Comparison of ENCODE assay signal across 18 cellular contexts in the genomic region with DNA sequence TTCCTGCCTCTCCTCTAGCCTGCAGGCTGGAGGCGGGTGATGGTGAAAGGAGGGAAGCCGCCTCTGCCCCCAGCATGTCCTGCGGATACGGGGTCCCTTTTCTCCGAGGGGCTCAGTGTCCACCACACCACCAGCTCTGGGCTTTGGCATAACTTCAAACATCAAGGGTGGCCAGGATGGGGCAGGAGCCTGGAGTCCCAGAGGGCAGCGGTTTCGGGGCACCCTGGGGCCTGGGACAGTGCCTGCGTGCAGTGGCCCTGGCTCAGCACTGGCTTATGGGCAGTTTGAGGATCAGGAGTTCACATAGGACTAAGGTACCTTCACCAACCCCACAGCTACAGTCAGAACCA.
DNase-seq lines count a peak whose midpoint lies in the region; ATAC-seq and TF ChIP-seq lines count a peak whose summit lies in the region.
"Had no signal": no experiment of that assay in that cellular context is flagged by ENCODE, and none has a peak within 500 bp of the region (broad histone marks: within the 10 kb centered on the region; RNA-seq: fewer than 3 reads in every experiment).

No MANE protein-coding gene starts in this region.

- H2BK120ac ChIP-seq in IMR-90 (ENCODE audit: low read depth, low read length) (no peak overlapping the region), neuronal stem cell (ENCODE audit: low read depth, low read length) (no peak overlapping the region)

- H2AK9ac ChIP-seq in IMR-90 (replicated peaks; ENCODE audit: low read depth, low read length, poor library complexity) = peak overlapping the region; percentile 78

- no peak overlapping the region for H3K56ac ChIP-seq in IMR-90 (ENCODE audit: extremely low read depth, insufficient read depth, low read length)

- no peak overlapping the region for H3K4me3 ChIP-seq in heart right ventricle
- H3K4me3 ChIP-seq in IMR-90 (ENCODE audit: insufficient read depth, low read depth, low read length) = no peak overlapping the region
- H3K4me3 ChIP-seq in neuronal stem cell (ENCODE audit: low read length in 2 of 2) = peak overlapping the region in 1 of 2 donors; percentile 27
- no peak overlapping the region for H3K4me3 ChIP-seq in sigmoid colon
- H3K4me3 ChIP-seq: GM12878 had no signal

- dilution Hi-C loops in IMR-90 (cut with HindIII; ENCODE audit: low sequenced_read_pairs, unreplicated experiment) = no loop called here

- H3K4ac ChIP-seq in IMR-90 (ENCODE audit: low read depth, low read length) (no peak overlapping the region), neuronal stem cell (ENCODE audit: low read length) (no peak overlapping the region)

- no peak overlapping the region for H3K27ac Mint-ChIP-seq in activated naive CD4-positive, alpha-beta T cell treated with anti-CD3 and anti-CD28 coated beads, Interleukin-2, amount 50 U/mL, for 72 hours
- H3K27ac Mint-ChIP-seq in activated CD8-positive, alpha-beta T cell treated with anti-CD3 and anti-CD28 coated beads for 36 hours = no peak overlapping the region
- H3K27ac Mint-ChIP-seq: CD8-positive, alpha-beta T cell; HFFc6 had no signal

- peak overlapping the region; percentile 50 for H2BK12ac ChIP-seq in neuronal stem cell (ENCODE audit: low read length)

- H3K23ac ChIP-seq in IMR-90 (ENCODE audit: low read depth, low read length) = no peak overlapping the region
- H3K23ac ChIP-seq in neuronal stem cell (ENCODE audit: low read depth, low read length, poor library complexity) = no peak overlapping the region

- H2AFZ ChIP-seq in IMR-90 (replicated peaks; ENCODE audit: low read length, poor library complexity) (no peak overlapping the region), neuronal stem cell (ENCODE audit: low read length) (no peak overlapping the region)

- ATAC-seq in left cardiac atrium = no peak
- no peak for ATAC-seq in heart right ventricle
- no peak for ATAC-seq in IMR-90 (ENCODE audit: low read depth)
- ATAC-seq in activated naive CD4-positive, alpha-beta T cell treated with anti-CD3 and anti-CD28 coated beads, Interleukin-2, amount 50 U/mL, for 72 hours = no peak
- no peak for ATAC-seq in activated CD8-positive, alpha-beta T cell treated with anti-CD3 and anti-CD28 coated beads for 36 hours
- ATAC-seq in HG02678 (IDR thresholded peaks at IDR 0.05; ENCODE audit: unreplicated experiment) = no peak
- ATAC-seq: CD8-positive, alpha-beta T cell; GM12878; HCT116 had no signal

- H3K79me1 ChIP-seq in IMR-90 (ENCODE audit: low read depth in 1 of 2, low read length in 2 of 2) (no peaks in the 10 kb centered on the region), neuronal stem cell (ENCODE audit: low read depth, low read length) (no peaks in the 10 kb centered on the region)

- H3K9me3 Mint-ChIP-seq in activated naive CD4-positive, alpha-beta T cell treated with anti-CD3 and anti-CD28 coated beads, Interleukin-2, amount 50 U/mL, for 72 hours = peaks cover 0 to 3% of the 10 kb centered on the region in 2 donors
- no peaks in the 10 kb centered on the region for H3K9me3 Mint-ChIP-seq in activated CD8-positive, alpha-beta T cell treated with anti-CD3 and anti-CD28 coated beads for 36 hours
- H3K9me3 Mint-ChIP-seq: CD8-positive, alpha-beta T cell had no signal

- peaks cover 0 to 7% (median 0%) of the 10 kb centered on the region in 7 donors for H3K27me3 ChIP-seq in heart right ventricle
- peaks cover 36% of the 10 kb centered on the region for H3K27me3 ChIP-seq in IMR-90 (ENCODE audit: control insufficient read depth, insufficient read depth, low read length)
- H3K27me3 ChIP-seq in neuronal stem cell (ENCODE audit: control insufficient read depth in 3 of 3, insufficient read depth in 3 of 3, low read depth in 1 of 3, low read length in 3 of 3) = no peaks in the 10 kb centered on the region
- no peaks in the 10 kb centered on the region for H3K27me3 ChIP-seq in sigmoid colon

- H3K4me1 Mint-ChIP-seq in activated CD8-positive, alpha-beta T cell treated with anti-CD3 and anti-CD28 coated beads for 36 hours (ENCODE audit: low read depth) = no peaks in the 10 kb centered on the region

- H4K5ac ChIP-seq in IMR-90 (ENCODE audit: low read depth, low read length) = no peak overlapping the region

- H3K9me1 ChIP-seq in IMR-90 (ENCODE audit: insufficient read depth, low read length) = no peaks in the 10 kb centered on the region

- POLR2A ChIA-PET in IMR-90 (lab: Charles Lee; ENCODE audit: unreplicated experiment) = interaction anchor here (0.7 kb wide), 1 partner anchor 24 kb away, joined by 4 read pairs; no protein-coding TSS in a partner anchor
- POLR2A ChIA-PET in activated CD8-positive, alpha-beta T cell treated with anti-CD3 and anti-CD28 coated beads for 36 hours (lab: Charles Lee) = no interaction called here

- H3K4me1 ChIP-seq in heart right ventricle (peaks cover 0 to 31% (median under 1%) of the 10 kb centered on the region in 9 donors), IMR-90 (ENCODE audit: control insufficient read depth, insufficient read depth, low read length) (no peaks in the 10 kb centered on the region; the same call in 1 of the 2 replicates), neuronal stem cell (ENCODE audit: control insufficient read depth in 2 of 2, insufficient read depth in 1 of 2, low read depth in 1 of 2, low read length in 2 of 2) (no peaks in the 10 kb centered on the region), sigmoid colon (peaks cover 0 to 34% (median 25%) of the 10 kb centered on the region in 4 donors)

- no peak overlapping the region for H4K8ac ChIP-seq in IMR-90 (ENCODE audit: low read depth in 2 of 2, low read length in 2 of 2)
- H4K8ac ChIP-seq in neuronal stem cell (ENCODE audit: low read depth, low read length) = no peak overlapping the region

- no peak for TF ChIP-seq RAD21 in IMR-90 (IDR thresholded peaks at IDR 0.05; ENCODE audit: low read length)

- intact Hi-C loops in left cardiac atrium (cut with DNase I) (no loop called here), heart right ventricle (cut with DNase I) (loop anchor here in 3 of 10 donors (5.0 to 10.0 kb wide), 3 partner anchors 75 to 128 kb away; no protein-coding TSS in a partner anchor), IMR-90 (cut with micrococcal nuclease) (no loop called here), sigmoid colon (cut with DNase I) (loop anchor here (5.0 kb wide), 1 partner anchor 87 kb away; a partner anchor contains a TSS)
- intact Hi-C loops in activated CD8-positive, alpha-beta T cell treated with anti-CD3 and anti-CD28 coated beads for 36 hours (cut with micrococcal nuclease) = no loop called here

- no peak overlapping the region for H2BK15ac ChIP-seq in IMR-90 (ENCODE audit: low read depth, low read length)
- no peak overlapping the region for H2BK15ac ChIP-seq in neuronal stem cell (ENCODE audit: low read length)

- H3K4me3 Mint-ChIP-seq in activated CD8-positive, alpha-beta T cell treated with anti-CD3 and anti-CD28 coated beads for 36 hours = no peak overlapping the region
- H3K4me3 Mint-ChIP-seq: CD8-positive, alpha-beta T cell; HFFc6 had no signal

- TF ChIP-seq POLR2A in IMR-90 (IDR thresholded peaks at IDR 0.05; ENCODE audit: low read depth, low read length) = no peak
- no peak for TF ChIP-seq POLR2A in sigmoid colon (IDR thresholded peaks at IDR 0.05)

- H3K4me2 ChIP-seq in IMR-90 (ENCODE audit: low read depth, low read length) (no peak overlapping the region), neuronal stem cell (ENCODE audit: insufficient read depth, low read length, poor library complexity, severe bottlenecking) (no peak overlapping the region)

- no peak overlapping the region for H2AK5ac ChIP-seq in IMR-90 (ENCODE audit: low read depth, low read length)
- peak overlapping the region; percentile 65 for H2AK5ac ChIP-seq in neuronal stem cell (ENCODE audit: low read depth, low read length)

- H3K27ac ChIP-seq in heart right ventricle (no peak overlapping the region), IMR-90 (ENCODE audit: insufficient read depth, low read length) (no peak overlapping the region), neuronal stem cell (replicated peaks; ENCODE audit: low read length) (no peak overlapping the region), sigmoid colon (no peak overlapping the region)

- H3K14ac ChIP-seq in IMR-90 (replicated peaks; ENCODE audit: low read depth, low read length) = no peak overlapping the region
- H3K14ac ChIP-seq in neuronal stem cell (ENCODE audit: low read length) = peak overlapping the region; percentile 31

- H3K36me3 ChIP-seq in heart right ventricle = no peaks in the 10 kb centered on the region
- H3K36me3 ChIP-seq in IMR-90 (ENCODE audit: control insufficient read depth, insufficient read depth, low read length) = no peaks in the 10 kb centered on the region
- H3K36me3 ChIP-seq in neuronal stem cell (replicated peaks in 1 of 2; ENCODE audit: control insufficient read depth in 2 of 2, insufficient read depth in 2 of 2, low read length in 2 of 2) = no peaks in the 10 kb centered on the region
- H3K36me3 ChIP-seq in sigmoid colon = no peaks in the 10 kb centered on the region

- WGBS in heart right ventricle, 2 donors = 93 to 95% methylated on average over 8 of the region's 8 CpGs
- no CpG with 5 or more reads among the region's 8 CpGs for WGBS in IMR-90 (ENCODE audit: extremely low coverage in 2 of 2, insufficient read length in 1 of 2), 2 experiments
- no CpG with 5 or more reads among the region's 8 CpGs for WGBS in neuronal stem cell (ENCODE audit: extremely low coverage in 2 of 2, insufficient read length in 2 of 2, insufficient replicate concordance in 1 of 2), 2 donors
- WGBS in sigmoid colon, 2 donors = 90 to 95% methylated on average over 8 of the region's 8 CpGs

- no peak overlapping the region for H2BK5ac ChIP-seq in IMR-90 (ENCODE audit: low read depth, low read length, poor library complexity, severe bottlenecking)
- no peak overlapping the region for H2BK5ac ChIP-seq in neuronal stem cell (ENCODE audit: low read length)

- in situ Hi-C loops in IMR-90 (cut with MboI; ENCODE audit: low sequenced_read_pairs) = no loop called here

- H3K27me3 Mint-ChIP-seq in activated CD8-positive, alpha-beta T cell treated with anti-CD3 and anti-CD28 coated beads for 36 hours = peaks cover 5% of the 10 kb centered on the region

- H3K9ac ChIP-seq in IMR-90 (ENCODE audit: low read depth, low read length) (no peak overlapping the region), neuronal stem cell (ENCODE audit: low read depth, low read length, poor library complexity) (no peak overlapping the region)

- H4K20me1 ChIP-seq in IMR-90 (ENCODE audit: insufficient read depth, low read length) = no peaks in the 10 kb centered on the region

- H3K18ac ChIP-seq in IMR-90 (ENCODE audit: low read depth, low read length) (no peak overlapping the region), neuronal stem cell (ENCODE audit: low read length) (no peak overlapping the region)

- no TSS peak for BruUV-seq in IMR-90 (replicated peaks; lab: Mats Ljungman, UMichigan)

- no peak for TF ChIP-seq EP300 in sigmoid colon (IDR thresholded peaks at IDR 0.05)

- peak; percentile 12 for DNase-seq in left cardiac atrium
- DNase-seq in heart right ventricle = no peak
- DNase-seq in IMR-90 = no peak
- no peak for DNase-seq in neuronal stem cell (ENCODE audit: low spot score)
- DNase-seq in sigmoid colon = peak; percentile 57
- no peak for DNase-seq in activated naive CD4-positive, alpha-beta T cell treated with anti-CD3 and anti-CD28 coated beads, Interleukin-2, amount 50 U/mL, for 72 hours (ENCODE audit: low spot score in 2 of 2)
- no peak for DNase-seq in activated CD8-positive, alpha-beta T cell treated with anti-CD3 and anti-CD28 coated beads for 36 hours
- DNase-seq: 8988T; Calu3; CD8-positive, alpha-beta T cell; DMS79 treated with DMSO at 0.1 percent for 48 hours; GF-D8; GOT3; H7; HFFc6 had no signal

- H4K91ac ChIP-seq in IMR-90 (ENCODE audit: insufficient read depth, low read depth, low read length) (no peak overlapping the region), neuronal stem cell (ENCODE audit: low read depth, low read length, poor library complexity) (no peak overlapping the region)

- H2BK20ac ChIP-seq in IMR-90 (ENCODE audit: low read depth, low read length) = no peak overlapping the region

- CTCF ChIA-PET in IMR-90 (lab: Yijun Ruan, JAX) = no interaction called here
- CTCF ChIA-PET in activated CD8-positive, alpha-beta T cell treated with anti-CD3 and anti-CD28 coated beads for 36 hours (lab: Charles Lee) = no interaction called here

- H3K36me3 Mint-ChIP-seq in activated naive CD4-positive, alpha-beta T cell treated with anti-CD3 and anti-CD28 coated beads, Interleukin-2, amount 50 U/mL, for 72 hours = no peaks in the 10 kb centered on the region
- no peaks in the 10 kb centered on the region for H3K36me3 Mint-ChIP-seq in activated CD8-positive, alpha-beta T cell treated with anti-CD3 and anti-CD28 coated beads for 36 hours (ENCODE audit: low read depth)
- H3K36me3 Mint-ChIP-seq: CD8-positive, alpha-beta T cell had no signal

- H3K9me3 ChIP-seq in heart right ventricle (peaks cover 0 to 10% (median 2%) of the 10 kb centered on the region in 11 donors), IMR-90 (ENCODE audit: control insufficient read depth, insufficient read depth, low read length) (peaks cover 10% of the 10 kb centered on the region), neuronal stem cell (replicated peaks in 1 of 2; ENCODE audit: control insufficient read depth in 2 of 2, insufficient read depth in 1 of 2, low read depth in 1 of 2, low read length in 2 of 2) (peaks cover 0 to 6% of the 10 kb centered on the region in 2 donors), sigmoid colon (peaks cover 0 to 2% (median 0%) of the 10 kb centered on the region in 4 donors)

- TF ChIP-seq CTCF in heart right ventricle (IDR thresholded peaks at IDR 0.05) (no peak), IMR-90 (conservative IDR thresholded peaks at IDR 0.05; ENCODE audit: low read depth, low read length) (no peak), sigmoid colon (IDR thresholded peaks at IDR 0.05) (no peak)
- TF ChIP-seq CTCF in activated CD8-positive, alpha-beta T cell treated with anti-CD3 and anti-CD28 coated beads for 36 hours (IDR thresholded peaks at IDR 0.05) = no peak

Comparison
In these comparisons a context has a peak if more than half of its experiments do, and no peak if none do; other contexts are left out.
1. DNase-seq: peak in left cardiac atrium (single experiment) and sigmoid colon (single experiment); none in heart right ventricle (0 of 2), IMR-90 (single experiment), neuronal stem cell (single experiment), activated naive CD4-positive, alpha-beta T cell treated with anti-CD3 and anti-CD28 coated beads, Interleukin-2, amount 50 U/mL, for 72 hours (0 of 2) and activated CD8-positive, alpha-beta T cell treated with anti-CD3 and anti-CD28 coated beads for 36 hours (single experiment).